1 cellular context compared by ENCODE assay signal in genomic region chr5:32531885-32532520, GRCh38.
TF ChIP-seq lines count a peak whose summit lies in the region.

No MANE protein-coding gene starts in this region.

TF ChIP-seq in HepG2, 621 proteins besides CTCF, POLR2A, EP300 and RAD21 (continued from another document):
- TF ChIP-seq FUBP1 (CRISPR knock-in tag; IDR thresholded peaks at IDR 0.05; ENCODE audit: borderline replicate concordance), result no peak
- peak; percentile 38; the same call in 1 of the 2 replicates for TF ChIP-seq ZFP36L1 (CRISPR knock-in tag; IDR thresholded peaks at IDR 0.05)
- TF ChIP-seq ZNF740 (CRISPR knock-in tag; IDR thresholded peaks at IDR 0.05), result no peak
- peak; percentile 7; the same call in 1 of the 2 replicates for TF ChIP-seq POLR2G (IDR thresholded peaks at IDR 0.05; ENCODE audit: low read depth, low read length)
- TF ChIP-seq ARNT2 (CRISPR knock-in tag; IDR thresholded peaks at IDR 0.05; ENCODE audit: low read depth), result peak; percentile 18; the same call in 1 of the 2 replicates
- TF ChIP-seq ZNF143 (CRISPR knock-in tag; IDR thresholded peaks at IDR 0.05), result no peak
- no peak for TF ChIP-seq ZNF530 (CRISPR knock-in tag; IDR thresholded peaks at IDR 0.05; ENCODE audit: low read depth)
- TF ChIP-seq, protein P1, sequence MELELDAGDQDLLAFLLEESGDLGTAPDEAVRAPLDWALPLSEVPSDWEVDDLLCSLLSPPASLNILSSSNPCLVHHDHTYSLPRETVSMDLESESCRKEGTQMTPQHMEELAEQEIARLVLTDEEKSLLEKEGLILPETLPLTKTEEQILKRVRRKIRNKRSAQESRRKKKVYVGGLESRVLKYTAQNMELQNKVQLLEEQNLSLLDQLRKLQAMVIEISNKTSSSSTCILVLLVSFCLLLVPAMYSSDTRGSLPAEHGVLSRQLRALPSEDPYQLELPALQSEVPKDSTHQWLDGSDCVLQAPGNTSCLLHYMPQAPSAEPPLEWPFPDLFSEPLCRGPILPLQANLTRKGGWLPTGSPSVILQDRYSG (CRISPR knock-in tag; IDR thresholded peaks at IDR 0.05), result 0 out of 2 replicates have a peak, but pooled peaks have one; percentile 7
- TF ChIP-seq MED8 (CRISPR knock-in tag; IDR thresholded peaks at IDR 0.05; ENCODE audit: insufficient replicate concordance), result no peak
- TF ChIP-seq RBAK (CRISPR knock-in tag; IDR thresholded peaks at IDR 0.05), result no peak
- no peak for TF ChIP-seq HMG20A (CRISPR knock-in tag; IDR thresholded peaks at IDR 0.05; ENCODE audit: borderline replicate concordance)
- no peak for TF ChIP-seq ZKSCAN5 (CRISPR knock-in tag; IDR thresholded peaks at IDR 0.05)
- 0 out of 2 replicates have a peak, but pooled peaks have one; percentile 18 for TF ChIP-seq ZNF607 (CRISPR knock-in tag; IDR thresholded peaks at IDR 0.05; ENCODE audit: borderline replicate concordance)
